In the genomic region with DNA sequence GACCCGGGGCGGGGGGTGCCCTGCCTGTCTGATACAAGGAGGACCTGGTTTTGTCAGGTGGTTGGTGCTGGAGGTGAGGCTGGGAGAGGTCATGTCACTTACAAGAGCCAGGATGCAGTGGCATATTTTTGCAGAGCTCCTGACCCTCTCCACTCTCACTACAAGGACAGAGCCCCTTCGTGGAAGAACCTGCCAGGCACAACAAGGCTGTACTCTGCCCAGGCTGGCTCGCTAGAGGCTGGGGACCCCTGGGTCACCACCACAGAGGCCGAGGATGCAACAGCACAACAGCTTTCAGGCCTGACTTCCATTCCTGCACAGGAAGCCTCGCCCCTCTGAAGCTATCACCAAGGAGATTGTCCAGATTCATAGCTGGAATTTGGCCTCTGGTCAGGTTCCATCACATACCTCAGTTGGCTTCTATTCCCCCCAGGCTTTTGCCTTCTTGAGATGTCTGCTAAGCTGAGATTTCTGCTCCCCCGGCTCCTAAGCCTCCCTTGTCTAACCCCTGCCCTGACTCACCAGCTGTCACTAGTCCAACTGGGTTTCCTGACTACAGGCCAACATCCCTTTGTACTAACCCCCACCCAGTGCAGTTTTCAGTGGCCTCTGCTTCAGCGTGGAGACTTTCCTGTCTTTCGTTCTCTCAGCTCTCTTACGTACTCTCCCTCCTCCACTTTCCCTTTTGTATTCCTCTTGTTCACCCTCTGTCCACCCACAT, we compare ENCODE assay signal across 8 cellular contexts.
DNase-seq lines count a peak whose midpoint lies in the region; ATAC-seq and TF ChIP-seq lines count a peak whose summit lies in the region.

No MANE protein-coding gene starts in this region.

- no peak for TF ChIP-seq CTCF in fibroblast of lung (conservative IDR thresholded peaks at IDR 0.05 in 1 of 2, IDR thresholded peaks at IDR 0.05 in 1 of 2; ENCODE audit: low read depth in 1 of 2, low read length in 2 of 2)

- H3K4me2 ChIP-seq in fibroblast of lung (ENCODE audit: extremely low read depth, insufficient read depth, low read length) = peak overlapping the region; percentile 13

- H3K36me3 ChIP-seq in fibroblast of lung (ENCODE audit: control insufficient read depth, insufficient read depth, low read length) (no peaks in the 10 kb centered on the region), muscle layer of duodenum (ENCODE audit: control insufficient read depth in 1 of 2, insufficient read depth in 2 of 2, low read length in 2 of 2) (peaks cover 0 to 9% of the 10 kb centered on the region in 2 donors), aorta (ENCODE audit: control insufficient read depth in 1 of 2, insufficient read depth in 2 of 2, low read length in 1 of 2) (no peaks in the 10 kb centered on the region)

- DNase-seq in NCI-H1694 (lab: John Stamatoyannopoulos, UW) (peak; percentile 8), NCI-H1694 treated with DMSO at 0.1 percent for 48 hours (lab: John Stamatoyannopoulos, UW) (no peak), fibroblast of lung (ENCODE audit: low read depth in 2 of 2) (peak; percentile 96 to 97), aorta (peak; percentile 87 to 92), SHP77 (lab: John Stamatoyannopoulos, UW) (no peak), D341Med (ENCODE audit: low spot score) (no peak)

- intact Hi-C loops in aorta (cut with DNase I) = loop anchor here in 1 of 2 donors (10.0 kb wide), 1 partner anchor 200 kb away; no protein-coding TSS in a partner anchor

- WGBS in aorta, 2 donors = 22 to 26% methylated on average over 10 of the region's 10 CpGs

- no peak overlapping the region for H3K4me3 ChIP-seq in fibroblast of lung (replicated peaks in 1 of 4; ENCODE audit: control extremely low read depth in 1 of 4, insufficient read depth in 1 of 4, low read depth in 3 of 4, low read length in 4 of 4)
- H3K4me3 ChIP-seq in muscle layer of duodenum (ENCODE audit: low read depth in 1 of 2, low read length in 2 of 2) = no peak overlapping the region
- no peak overlapping the region for H3K4me3 ChIP-seq in aorta (ENCODE audit: low read length in 2 of 2)

- H3K9me3 ChIP-seq in fibroblast of lung (ENCODE audit: control insufficient read depth, insufficient read depth, low read depth, low read length) (no peaks in the 10 kb centered on the region), muscle layer of duodenum (ENCODE audit: control insufficient read depth in 1 of 2, low read length in 2 of 2) (no peaks in the 10 kb centered on the region), aorta (ENCODE audit: control insufficient read depth, low read length) (no peaks in the 10 kb centered on the region)

- no peaks in the 10 kb centered on the region for H4K20me1 ChIP-seq in fibroblast of lung (ENCODE audit: control insufficient read depth, extremely low read depth, insufficient read depth, low read length)

- ATAC-seq in aorta (ENCODE audit: low FRiP score) (peak; percentile 91), GM21825 (IDR thresholded peaks at IDR 0.05; ENCODE audit: unreplicated experiment) (no peak)

- H3K27ac ChIP-seq in fibroblast of lung (ENCODE audit: insufficient read depth, low read length) (peak overlapping the region; percentile 30), muscle layer of duodenum (ENCODE audit: low read length) (peak overlapping the region; percentile 32), aorta (ENCODE audit: low read depth in 1 of 2, low read length in 2 of 2) (peak overlapping the region; percentile 19 to 85)

- no peaks in the 10 kb centered on the region for H3K27me3 ChIP-seq in fibroblast of lung (ENCODE audit: control insufficient read depth, insufficient read depth, low read length)
- H3K27me3 ChIP-seq in muscle layer of duodenum (ENCODE audit: low read depth, low read length) = no peaks in the 10 kb centered on the region
- no peaks in the 10 kb centered on the region for H3K27me3 ChIP-seq in aorta (ENCODE audit: control insufficient read depth in 1 of 2, insufficient read depth in 2 of 2, low read length in 1 of 2)

- no peak overlapping the region for H2AFZ ChIP-seq in fibroblast of lung (ENCODE audit: low read length)

- no peaks in the 10 kb centered on the region for H3K79me2 ChIP-seq in fibroblast of lung (ENCODE audit: control insufficient read depth, insufficient read depth, low read length)

- H3K4me1 ChIP-seq in fibroblast of lung (ENCODE audit: control insufficient read depth, extremely low read depth, insufficient read depth, low read length) (peaks cover 14% of the 10 kb centered on the region), muscle layer of duodenum (ENCODE audit: control insufficient read depth in 1 of 2, insufficient read depth in 2 of 2, low read length in 2 of 2) (peaks cover 0 to 25% of the 10 kb centered on the region in 2 donors), aorta (ENCODE audit: control insufficient read depth in 1 of 2, insufficient read depth in 2 of 2, low read length in 2 of 2) (peaks cover 1 to 4% of the 10 kb centered on the region in 2 donors)

- no peak overlapping the region for H3K9ac ChIP-seq in fibroblast of lung (ENCODE audit: insufficient read depth, low read length)

Comparison
In these comparisons a context has a peak if more than half of its experiments do, and no peak if none do; other contexts are left out.
1. DNase-seq: peak in NCI-H1694 (single experiment), fibroblast of lung (2 of 2) and aorta (2 of 2); none in NCI-H1694 treated with DMSO at 0.1 percent for 48 hours (single experiment), SHP77 (0 of 2) and D341Med (single experiment).
2. Peak in every context shown above with its lines, with median percentiles within 50 percentile points of each other: H3K27ac ChIP-seq.